ENCODE assay signal across 1 cellular context in the genomic region with DNA sequence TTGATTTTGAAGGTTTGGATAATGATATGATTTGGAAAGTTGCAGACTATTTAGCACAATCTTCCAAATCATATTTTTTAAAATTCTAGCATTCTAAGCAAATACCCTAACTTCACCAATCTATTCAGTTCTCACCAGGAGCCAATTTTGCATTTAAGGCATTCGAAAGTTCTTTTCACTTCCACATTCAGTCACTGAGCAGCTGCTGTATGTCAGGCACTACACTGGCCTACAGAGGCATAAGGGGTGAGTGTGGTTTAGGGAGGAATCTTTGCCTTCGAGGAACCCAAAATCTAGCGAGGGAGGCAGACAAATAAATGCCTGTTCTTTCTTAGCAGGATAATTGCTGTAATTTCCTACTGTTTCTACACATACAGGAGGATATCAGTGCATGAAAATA.
TF ChIP-seq lines count a peak whose summit lies in the region.

No MANE protein-coding gene starts in this region.

TF ChIP-seq in WTC11, 78 proteins besides CTCF, POLR2A, EP300 and RAD21 (continued from another document):
- TF ChIP-seq, protein P1, sequence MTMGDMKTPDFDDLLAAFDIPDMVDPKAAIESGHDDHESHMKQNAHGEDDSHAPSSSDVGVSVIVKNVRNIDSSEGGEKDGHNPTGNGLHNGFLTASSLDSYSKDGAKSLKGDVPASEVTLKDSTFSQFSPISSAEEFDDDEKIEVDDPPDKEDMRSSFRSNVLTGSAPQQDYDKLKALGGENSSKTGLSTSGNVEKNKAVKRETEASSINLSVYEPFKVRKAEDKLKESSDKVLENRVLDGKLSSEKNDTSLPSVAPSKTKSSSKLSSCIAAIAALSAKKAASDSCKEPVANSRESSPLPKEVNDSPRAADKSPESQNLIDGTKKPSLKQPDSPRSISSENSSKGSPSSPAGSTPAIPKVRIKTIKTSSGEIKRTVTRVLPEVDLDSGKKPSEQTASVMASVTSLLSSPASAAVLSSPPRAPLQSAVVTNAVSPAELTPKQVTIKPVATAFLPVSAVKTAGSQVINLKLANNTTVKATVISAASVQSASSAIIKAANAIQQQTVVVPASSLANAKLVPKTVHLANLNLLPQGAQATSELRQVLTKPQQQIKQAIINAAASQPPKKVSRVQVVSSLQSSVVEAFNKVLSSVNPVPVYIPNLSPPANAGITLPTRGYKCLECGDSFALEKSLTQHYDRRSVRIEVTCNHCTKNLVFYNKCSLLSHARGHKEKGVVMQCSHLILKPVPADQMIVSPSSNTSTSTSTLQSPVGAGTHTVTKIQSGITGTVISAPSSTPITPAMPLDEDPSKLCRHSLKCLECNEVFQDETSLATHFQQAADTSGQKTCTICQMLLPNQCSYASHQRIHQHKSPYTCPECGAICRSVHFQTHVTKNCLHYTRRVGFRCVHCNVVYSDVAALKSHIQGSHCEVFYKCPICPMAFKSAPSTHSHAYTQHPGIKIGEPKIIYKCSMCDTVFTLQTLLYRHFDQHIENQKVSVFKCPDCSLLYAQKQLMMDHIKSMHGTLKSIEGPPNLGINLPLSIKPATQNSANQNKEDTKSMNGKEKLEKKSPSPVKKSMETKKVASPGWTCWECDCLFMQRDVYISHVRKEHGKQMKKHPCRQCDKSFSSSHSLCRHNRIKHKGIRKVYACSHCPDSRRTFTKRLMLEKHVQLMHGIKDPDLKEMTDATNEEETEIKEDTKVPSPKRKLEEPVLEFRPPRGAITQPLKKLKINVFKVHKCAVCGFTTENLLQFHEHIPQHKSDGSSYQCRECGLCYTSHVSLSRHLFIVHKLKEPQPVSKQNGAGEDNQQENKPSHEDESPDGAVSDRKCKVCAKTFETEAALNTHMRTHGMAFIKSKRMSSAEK (CRISPR knock-in tag; IDR thresholded peaks at IDR 0.05; ENCODE audit: borderline replicate concordance): no peak
- no peak for TF ChIP-seq ZNF121 (CRISPR knock-in tag; IDR thresholded peaks at IDR 0.05)
